Comparison of ENCODE assay signal across 29 cellular contexts in the genomic region with DNA sequence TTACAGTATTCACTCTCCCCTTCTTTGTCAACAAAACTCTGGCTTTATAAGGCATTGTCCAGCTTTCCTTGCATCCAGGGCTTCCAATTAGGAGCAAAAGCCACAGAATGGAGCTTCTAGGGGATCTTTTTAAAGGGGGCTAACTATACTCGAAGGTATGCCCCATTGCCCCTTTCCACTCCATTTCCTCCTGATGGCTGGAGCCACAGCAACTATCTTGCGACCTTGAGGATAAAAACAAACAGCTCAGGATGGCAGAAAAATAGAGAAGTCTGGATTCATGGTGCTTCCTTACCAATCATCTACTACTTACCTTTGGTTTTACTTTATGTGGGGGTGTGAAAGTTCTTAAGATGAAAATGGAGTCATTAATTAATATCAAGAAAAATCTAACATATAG.
"Had no signal": no experiment of that assay in that cellular context is flagged by ENCODE, and none has a peak within 500 bp of the region (broad histone marks: within the 10 kb centered on the region; RNA-seq: fewer than 3 reads in every experiment).

No MANE protein-coding gene starts in this region.

- FAIRE-seq: endometrium, endothelial cell of umbilical vein, frontal cortex had no signal

- H3K79me2 ChIP-seq: hepatocyte had no signal

- DNase-seq: colonic mucosa; cortex of kidney; dermis blood vessel endothelial cell; dorsolateral prefrontal cortex; effector CD4-positive, alpha-beta T cell; effector CD8-positive, alpha-beta T cell; effector memory CD4-positive, alpha-beta T cell; effector memory CD8-positive, alpha-beta T cell; endodermal cell; erythroblast; esophagus squamous epithelium; foreskin fibroblast; foreskin keratinocyte; foreskin melanocyte; gastrocnemius medialis; glutamatergic neuron; head of caudate nucleus; heart left ventricle; heart right ventricle had no signal

- H3K4me3 ChIP-seq: colonic mucosa, coronary artery, dorsolateral prefrontal cortex, esophagus muscularis mucosa, esophagus squamous epithelium, gastrocnemius medialis, gastroesophageal sphincter, heart left ventricle, heart right ventricle, hepatocyte had no signal

- H3K9me3 Mint-ChIP-seq: dendritic cell treated with granulocyte-macrophage colony-stimulating factor and Interleukin-4, amounts not matched to agents 40 ng/mL and 50 ng/mL, for 4 days; effector memory CD8-positive, alpha-beta T cell had no signal

- H3K4me1 Mint-ChIP-seq: endodermal cell had no signal

- H3K36me3 ChIP-seq: colonic mucosa, esophagus muscularis mucosa, esophagus squamous epithelium, gastrocnemius medialis, gastroesophageal sphincter, heart left ventricle, heart right ventricle had no signal

- H2AFZ ChIP-seq: hepatocyte had no signal

- H3K4me1 ChIP-seq: colonic mucosa, esophagus muscularis mucosa, esophagus squamous epithelium, foreskin keratinocyte, gastrocnemius medialis, gastroesophageal sphincter, heart left ventricle, heart right ventricle had no signal

- H3K27me3 ChIP-seq: colonic mucosa had no signal

- H3K4me2 ChIP-seq: hepatocyte had no signal

- H3K9me3 ChIP-seq: colonic mucosa, esophagus squamous epithelium, gastrocnemius medialis, gastroesophageal sphincter had no signal

- ATAC-seq: effector memory CD8-positive, alpha-beta T cell; esophagus mucosa; foreskin keratinocyte; gastrocnemius medialis; gastroesophageal sphincter; heart left ventricle; heart right ventricle had no signal

- H3K27ac ChIP-seq: colonic mucosa, coronary artery, dorsolateral prefrontal cortex, epithelial cell of prostate, esophagus muscularis mucosa, esophagus squamous epithelium, foreskin keratinocyte, gastrocnemius medialis, gastroesophageal sphincter, heart left ventricle, heart right ventricle, hepatocyte had no signal

- H3K27ac Mint-ChIP-seq: dendritic cell treated with granulocyte-macrophage colony-stimulating factor and Interleukin-4, amounts not matched to agents 40 ng/mL and 50 ng/mL, for 4 days; effector memory CD8-positive, alpha-beta T cell; endodermal cell had no signal

- H3K4me3 Mint-ChIP-seq: dendritic cell treated with granulocyte-macrophage colony-stimulating factor and Interleukin-4, amounts not matched to agents 40 ng/mL and 50 ng/mL, for 4 days; effector memory CD8-positive, alpha-beta T cell; endodermal cell had no signal
